Comparison of ENCODE assay signal across 24 cellular contexts in the genomic region with DNA sequence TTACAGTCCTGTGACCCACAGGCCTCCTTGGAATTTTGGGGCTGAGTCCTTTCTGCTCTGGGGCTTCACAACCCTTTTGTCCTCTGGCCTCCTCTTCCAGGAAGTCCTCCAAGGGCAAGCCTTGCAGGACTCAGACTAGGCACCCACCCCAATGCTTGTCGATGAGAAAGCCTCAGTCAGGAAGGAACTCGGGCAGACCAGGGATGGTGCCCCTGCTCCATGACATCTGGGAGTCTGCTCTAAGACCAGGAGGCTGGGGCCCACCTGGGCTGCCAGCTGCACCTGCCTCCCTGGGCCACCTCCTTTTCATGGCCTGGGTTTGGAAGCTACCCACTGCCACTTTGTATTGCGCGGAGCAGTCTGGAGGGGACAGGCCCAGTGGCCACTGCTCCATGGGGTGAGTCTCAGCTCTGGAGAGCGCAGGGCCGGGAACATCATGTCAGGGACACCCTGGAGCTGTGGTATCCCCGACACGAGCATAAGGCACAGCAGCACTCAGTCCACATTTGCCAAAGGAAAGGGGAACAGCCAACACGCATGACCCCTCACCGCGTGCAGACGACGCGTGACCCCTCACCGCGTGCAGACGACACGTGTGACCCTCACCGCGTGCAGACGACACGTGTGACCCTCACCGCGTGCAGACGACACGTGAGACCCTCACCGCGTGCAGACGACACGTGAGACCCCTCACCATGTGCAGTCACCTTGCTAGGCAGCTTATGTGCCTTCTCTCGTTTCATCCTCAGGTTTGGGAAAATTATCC. TPM values are rescaled to one million over a fixed set of nuclear protein-coding genes. Genes with fewer than 3 reads are reported as not detected.
DNase-seq lines count a peak whose midpoint lies in the region; ATAC-seq, FAIRE-seq and TF ChIP-seq lines count a peak whose summit lies in the region.
"Had no signal": no experiment of that assay in that cellular context is flagged by ENCODE, and none has a peak within 500 bp of the region (broad histone marks: within the 10 kb centered on the region; RNA-seq: fewer than 3 reads in every experiment).

No MANE protein-coding gene starts in this region.

- no peak for FAIRE-seq in astrocyte (lab: Jason Lieb, UNC)
- FAIRE-seq: GM19239, H54 had no signal

- H3K27ac ChIP-seq in astrocyte (ENCODE audit: low read depth, low read length) = no peak overlapping the region
- H3K27ac ChIP-seq: PC-9 had no signal

- H3K4me1 Mint-ChIP-seq in astrocyte (ENCODE audit: low read depth, unreplicated experiment) = no peaks in the 10 kb centered on the region

- H3K4me3 ChIP-seq in astrocyte (ENCODE audit: insufficient read depth, low read depth, low read length) = no peak overlapping the region
- H3K4me3 ChIP-seq: MG63, PC-9 had no signal

- peaks cover 16% of the 10 kb centered on the region for H3K27me3 Mint-ChIP-seq in astrocyte (ENCODE audit: low read depth, unreplicated experiment)

- peaks cover 17% of the 10 kb centered on the region for H3K9me3 Mint-ChIP-seq in astrocyte (ENCODE audit: unreplicated experiment)

- peaks cover 3% of the 10 kb centered on the region for H3K36me3 Mint-ChIP-seq in astrocyte (ENCODE audit: low read depth, unreplicated experiment)
- H3K36me3 Mint-ChIP-seq: CD8-positive, alpha-beta memory T cell had no signal

- H3K4me2 ChIP-seq in astrocyte (ENCODE audit: low read length) = no peak overlapping the region
- H3K4me2 ChIP-seq: PC-9 had no signal

- H2AFZ ChIP-seq in astrocyte (ENCODE audit: low read depth, low read length) = no peak overlapping the region
- H2AFZ ChIP-seq: PC-9 had no signal

- H3K36me3 ChIP-seq in astrocyte (ENCODE audit: insufficient read depth, low read length) = no peaks in the 10 kb centered on the region
- H3K36me3 ChIP-seq: MG63 had no signal

- H3K79me2 ChIP-seq in astrocyte (ENCODE audit: insufficient read depth, low read length) = no peaks in the 10 kb centered on the region

- no peak for ATAC-seq in left lobe of liver

- no peak for TF ChIP-seq CTCF in astrocyte (IDR thresholded peaks at IDR 0.05; ENCODE audit: insufficient read depth, low read depth, low read length)

- H3K4me1 ChIP-seq in astrocyte (ENCODE audit: insufficient read depth, low read length) = no peaks in the 10 kb centered on the region

- H3K9ac ChIP-seq in astrocyte (ENCODE audit: low read length) = no peak overlapping the region

- no peaks in the 10 kb centered on the region for H3K27me3 ChIP-seq in astrocyte (ENCODE audit: insufficient read depth, low read length)
- H3K27me3 ChIP-seq: MG63 had no signal

- H3K4me3 Mint-ChIP-seq in astrocyte (ENCODE audit: unreplicated experiment) = peak overlapping the region; percentile 14
- H3K4me3 Mint-ChIP-seq: CD8-positive, alpha-beta memory T cell had no signal

- intact Hi-C loops in posterior vena cava (cut with DNase I) = no loop called here

- no peak overlapping the region for H3K27ac Mint-ChIP-seq in astrocyte (ENCODE audit: unreplicated experiment)

- peaks cover 8% of the 10 kb centered on the region for H3K9me3 ChIP-seq in astrocyte (ENCODE audit: insufficient read depth, low read depth, low read length)
- H3K9me3 ChIP-seq: MG63 had no signal

- no peaks in the 10 kb centered on the region for H4K20me1 ChIP-seq in astrocyte (ENCODE audit: insufficient read depth, low read length)

- DNase-seq in activated naive CD4-positive, alpha-beta T cell treated with anti-CD3 and anti-CD28 coated beads, Interleukin-2, amount 50 U/mL, for 16 hours = peak; percentile 1
- DNase-seq in activated naive CD4-positive, alpha-beta T cell treated with Interleukin-2 at 50 U/mL for 16 hours = no peak
- no peak for DNase-seq in astrocyte (ENCODE audit: low read depth)
- peak; percentile 35 for DNase-seq in left lobe of liver (ENCODE audit: low spot score)
- DNase-seq in posterior vena cava (ENCODE audit: low spot score) = peak; percentile 69
- DNase-seq in nucleus accumbens (lab: John Stamatoyannopoulos, UW) = no peak
- no peak for DNase-seq in NCI-H2227 treated with DMSO at 0.1 percent for 48 hours (lab: John Stamatoyannopoulos, UW)
- no peak for DNase-seq in NCI-H1105 (lab: John Stamatoyannopoulos, UW)
- DNase-seq: AML-193, C1 segment of cervical spinal cord, Calu3, EL, GF-D8, MG63, NCI-H1048, NCI-H1436, NCI-H187 treated with DMSO at 0.1 percent for 48 hours, NCI-H2107, PC-9, RPMI8226, SIG-M5 had no signal

RNA-seq across cellular contexts. Expression of a gene that starts 10.8 kb away (rescaled TPM):
- total RNA-seq in astrocyte (2.9 and 3.4 TPM in 2 replicates), left lobe of liver (0.33 TPM), posterior vena cava (1 to 10 TPM; 1.1 to 2.9 TPM)
- total RNA-seq: CD8-positive, alpha-beta memory T cell had no signal

RNA-seq across cellular contexts. Expression of a gene that starts 53.5 kb away (rescaled TPM):
- total RNA-seq in astrocyte (43.5 and 55.8 TPM in 2 replicates), left lobe of liver (4.6 TPM), posterior vena cava (10 to 100 TPM; 18.8 to 25.3 TPM)

Comparison
In these comparisons a context has a peak if more than half of its experiments do, and no peak if none do; other contexts are left out.
1. DNase-seq: peak in activated naive CD4-positive, alpha-beta T cell treated with anti-CD3 and anti-CD28 coated beads, Interleukin-2, amount 50 U/mL, for 16 hours (single experiment), left lobe of liver (single experiment) and posterior vena cava (single experiment); none in activated naive CD4-positive, alpha-beta T cell treated with Interleukin-2 at 50 U/mL for 16 hours (single experiment), astrocyte (single experiment), nucleus accumbens (0 of 56), NCI-H2227 treated with DMSO at 0.1 percent for 48 hours (single experiment) and NCI-H1105 (single experiment).